13 cellular contexts compared by ENCODE assay signal in genomic region chr10:48336978-48337599, GRCh38. TPM values are rescaled to one million over a fixed set of nuclear protein-coding genes. Genes with fewer than 3 reads are reported as not detected.
DNase-seq lines count a peak whose midpoint lies in the region; ATAC-seq and TF ChIP-seq lines count a peak whose summit lies in the region.
"Had no signal": no experiment of that assay in that cellular context is flagged by ENCODE, and none has a peak within 500 bp of the region (broad histone marks: within the 10 kb centered on the region; RNA-seq: fewer than 3 reads in every experiment).

No MANE protein-coding gene starts in this region.

- H3K36me3 ChIP-seq in OCI-LY3 (replicated peaks; ENCODE audit: low read depth, low read length) (no peaks in the 10 kb centered on the region), ovary (no peaks in the 10 kb centered on the region), H7 (replicated peaks; ENCODE audit: control insufficient read depth, insufficient read depth, low read length) (no peaks in the 10 kb centered on the region)
- H3K36me3 ChIP-seq: SJCRH30 had no signal

- peaks cover 3% of the 10 kb centered on the region; the same call in 1 of the 2 replicates for H3K79me2 ChIP-seq in OCI-LY3 (ENCODE audit: low read length)

- H3K4me2 ChIP-seq in OCI-LY3 (ENCODE audit: low read length) = peak overlapping the region; percentile 52

- DNase-seq in GM20000 (ENCODE audit: low spot score) (peak; percentile 24), ovary (no peak), dorsolateral prefrontal cortex (no peak), H7 (no peak), NAMALWA (ENCODE audit: low spot score) (no peak)
- DNase-seq: CD4-positive, CD25-positive, alpha-beta regulatory T cell; NCI-H69; SJCRH30 had no signal

- TF ChIP-seq EP300 in ovary (IDR thresholded peaks at IDR 0.05) = no peak

- H3K9me3 ChIP-seq in OCI-LY3 (ENCODE audit: insufficient read depth, low read length) (no peaks in the 10 kb centered on the region), ovary (no peaks in the 10 kb centered on the region)
- H3K9me3 ChIP-seq: SJCRH30 had no signal

- TF ChIP-seq POLR2A in ovary (IDR thresholded peaks at IDR 0.05) = no peak

- peaks cover 22% of the 10 kb centered on the region for H3K4me1 ChIP-seq in OCI-LY3 (ENCODE audit: low read length)
- H3K4me1 ChIP-seq in ovary (ENCODE audit: insufficient read depth) = no peaks in the 10 kb centered on the region
- H3K4me1 ChIP-seq: SJCRH30 had no signal

- peak; percentile 79 for ATAC-seq in GM18519 (IDR thresholded peaks at IDR 0.05; ENCODE audit: low FRiP score, unreplicated experiment)
- peak; percentile 61 for ATAC-seq in HG03025 (IDR thresholded peaks at IDR 0.05; ENCODE audit: low FRiP score, unreplicated experiment)
- ATAC-seq: sciatic nerve had no signal

- H3K27ac ChIP-seq in OCI-LY3 (ENCODE audit: low read length) (no peak overlapping the region), ovary (no peak overlapping the region), dorsolateral prefrontal cortex (no peak overlapping the region)
- H3K27ac ChIP-seq: esophagus muscularis mucosa, SJCRH30 had no signal

- H2AFZ ChIP-seq in OCI-LY3 (ENCODE audit: low read depth, low read length) = no peak overlapping the region

- no peaks in the 10 kb centered on the region for H3K27me3 ChIP-seq in OCI-LY3 (ENCODE audit: low read depth, low read length)
- no peaks in the 10 kb centered on the region for H3K27me3 ChIP-seq in ovary
- H3K27me3 ChIP-seq in dorsolateral prefrontal cortex = no peaks in the 10 kb centered on the region
- H3K27me3 ChIP-seq in H7 (ENCODE audit: control insufficient read depth, insufficient read depth, low read length) = no peaks in the 10 kb centered on the region
- H3K27me3 ChIP-seq: esophagus muscularis mucosa, SJCRH30 had no signal

- no peak overlapping the region for H3K9ac ChIP-seq in OCI-LY3 (ENCODE audit: low read length)

- TF ChIP-seq CTCF in GM20000 (IDR thresholded peaks at IDR 0.05; ENCODE audit: extremely low read depth, missing control alignments) (no peak), OCI-LY3 (IDR thresholded peaks at IDR 0.05; ENCODE audit: low read depth, low read length) (no peak), ovary (IDR thresholded peaks at IDR 0.05) (no peak), dorsolateral prefrontal cortex (IDR thresholded peaks at IDR 0.05 in 54 of 56, conservative IDR thresholded peaks at IDR 0.05 in 2 of 56; ENCODE audit: low read depth in 1 of 56, partially characterized antibody in 56 of 56) (no peak)

- WGBS in ovary, 3 donors = 85 to 94% (median 93%) methylated on average over 7 of the region's 7 CpGs

- intact Hi-C loops in ovary (cut with DNase I) = no loop called here
- intact Hi-C loops in dorsolateral prefrontal cortex (cut with DNase I) = no loop called here

- peak overlapping the region; percentile 6; the same call in 1 of the 2 replicates for H3K4me3 ChIP-seq in OCI-LY3 (ENCODE audit: low read length)
- H3K4me3 ChIP-seq in ovary = no peak overlapping the region
- no peak overlapping the region for H3K4me3 ChIP-seq in dorsolateral prefrontal cortex
- H3K4me3 ChIP-seq in H7 (ENCODE audit: insufficient read depth, low read depth, low read length) = no peak overlapping the region
- H3K4me3 ChIP-seq: esophagus muscularis mucosa, SJCRH30 had no signal

- H4K20me1 ChIP-seq in OCI-LY3 (ENCODE audit: insufficient read depth, low read length) = no peaks in the 10 kb centered on the region

RNA-seq across cellular contexts. Expression of gene MAPK8, which starts 30.6 kb away (rescaled TPM):
- total RNA-seq in ovary (100 to 1,000 TPM in 1 of 7 donors, 10 to 100 TPM in 6; 51.2 to 110 (median 68.6) TPM), dorsolateral prefrontal cortex (100 to 1,000 TPM in 55 of 120 experiments, 10 to 100 TPM in 65; 54.6 to 126 (median 97.3) TPM)
- polyA plus RNA-seq in ovary = 10 to 100 TPM; 21.9 to 94.7 TPM
- 67.7 and 70.3 TPM in 2 replicates for total RNA-seq in H7 (2014; rRNA removed; shearing (Covaris generic))
